1 cellular context compared by ENCODE assay signal in the genomic region with DNA sequence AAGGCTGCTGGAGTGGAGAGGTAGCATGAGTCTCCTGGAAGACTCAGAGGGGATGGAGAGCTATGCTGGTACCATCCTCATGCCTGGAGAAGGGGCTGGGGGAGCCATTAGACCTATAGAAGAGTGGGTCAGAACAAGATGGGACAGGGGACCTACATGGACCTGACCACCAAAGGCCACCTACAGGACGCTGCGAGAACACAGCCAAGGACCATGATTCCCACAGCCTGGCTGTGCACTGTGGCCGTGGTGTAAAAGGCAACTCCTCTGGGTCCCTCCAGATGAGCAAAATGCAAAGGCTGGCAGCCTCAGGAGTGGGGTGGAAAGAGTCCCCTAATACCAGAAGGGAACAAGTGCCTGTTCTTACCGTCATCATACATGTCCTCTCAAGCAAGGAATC.
TF ChIP-seq lines count a peak whose summit lies in the region.

No MANE protein-coding gene starts in this region.

TF ChIP-seq in HCT116, 20 proteins besides CTCF, POLR2A, EP300 and RAD21 (continued from another document):
- TF ChIP-seq YY1 (IDR thresholded peaks at IDR 0.05; ENCODE audit: extremely low read depth, insufficient replicate concordance, low read depth, low read length) (no peak), POLR2AphosphoS5 (IDR thresholded peaks at IDR 0.05; ENCODE audit: low read depth, low read length) (no peak), FOSL1 (IDR thresholded peaks at IDR 0.05; ENCODE audit: low read depth) (no peak), SIN3A (IDR thresholded peaks at IDR 0.05; ENCODE audit: low read depth) (no peak)
